35 cellular contexts compared by ENCODE assay signal in the genomic region with DNA sequence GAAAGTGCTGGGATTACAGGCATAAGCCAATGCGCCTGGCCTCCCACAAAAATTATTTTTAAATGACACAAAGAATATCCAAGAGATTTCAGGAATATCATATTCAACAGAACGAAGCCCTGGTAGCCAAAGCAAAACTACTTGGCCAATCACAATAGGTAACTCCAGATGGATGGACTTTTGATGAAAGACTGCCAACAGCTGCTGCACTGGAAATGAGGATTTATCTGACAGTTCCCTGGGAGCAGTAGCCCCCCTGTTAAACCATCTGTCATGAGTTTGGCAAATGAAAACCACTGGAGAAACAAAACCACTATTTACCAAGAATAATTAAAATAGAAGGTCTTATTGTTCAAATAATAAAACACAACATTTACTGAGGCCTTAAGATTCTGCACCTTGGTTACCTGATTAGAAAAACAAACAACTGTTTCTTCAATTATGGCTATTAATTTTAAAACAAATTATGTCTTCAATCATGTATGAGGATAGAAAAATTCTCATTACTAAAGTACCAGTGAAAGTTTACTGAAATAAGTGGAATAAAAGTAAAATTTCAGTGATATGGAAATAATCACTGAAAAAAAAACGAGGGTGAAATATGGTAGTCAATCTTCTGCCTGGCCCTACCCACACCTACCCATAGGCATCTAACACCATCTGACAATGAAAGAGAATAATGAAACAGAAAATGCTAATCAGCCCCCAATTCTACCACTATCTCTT. TPM values are rescaled to one million over a fixed set of nuclear protein-coding genes. Genes with fewer than 3 reads are reported as not detected.
DNase-seq lines count a peak whose midpoint lies in the region; ATAC-seq and TF ChIP-seq lines count a peak whose summit lies in the region.
"Had no signal": no experiment of that assay in that cellular context is flagged by ENCODE, and none has a peak within 500 bp of the region (broad histone marks: within the 10 kb centered on the region; RNA-seq: fewer than 3 reads in every experiment).

No MANE protein-coding gene starts in this region.

- no peaks in the 10 kb centered on the region for H3K27me3 Mint-ChIP-seq in GM23338 (ENCODE audit: insufficient read depth, low read depth, poor library complexity)
- no peaks in the 10 kb centered on the region for H3K27me3 Mint-ChIP-seq in CD8-positive, alpha-beta memory T cell
- H3K27me3 Mint-ChIP-seq: B cell; CD4-positive, alpha-beta memory T cell; naive thymus-derived CD4-positive, alpha-beta T cell had no signal

- H3K9me3 Mint-ChIP-seq in GM23338, result no peaks in the 10 kb centered on the region
- no peaks in the 10 kb centered on the region for H3K9me3 Mint-ChIP-seq in CD8-positive, alpha-beta memory T cell
- H3K9me3 Mint-ChIP-seq: CD4-positive, alpha-beta memory T cell; mesothelial cell of epicardium; naive thymus-derived CD4-positive, alpha-beta T cell; T-helper 1 cell treated with Interleukin-12 subunit alpha and Interleukin-12 subunit beta and Interleukin-4 antibody, amounts not matched to agents 30 μg/mL and 1 μg/mL, for 36 hours had no signal

- H3K4me1 Mint-ChIP-seq in GM23338, result no peaks in the 10 kb centered on the region
- H3K4me1 Mint-ChIP-seq in CD8-positive, alpha-beta memory T cell, result peaks cover 3 to 10% (median 6%) of the 10 kb centered on the region in 3 donors
- H3K4me1 Mint-ChIP-seq: B cell, mesothelial cell of epicardium had no signal

- no peaks in the 10 kb centered on the region for H3F3A ChIP-seq in GM23338 (replicated peaks; ENCODE audit: low read depth)

- peaks cover 35% of the 10 kb centered on the region for H3K36me3 Mint-ChIP-seq in GM23338 (ENCODE audit: low read depth)
- peaks cover 5 to 70% (median 8%) of the 10 kb centered on the region in 3 donors for H3K36me3 Mint-ChIP-seq in CD8-positive, alpha-beta memory T cell

- CTCF ChIA-PET in CD8-positive, alpha-beta memory T cell (lab: Charles Lee), result no interaction called here

- ATAC-seq in GM23338 (no peak), left lobe of liver (peak; percentile 28), GM21390 (IDR thresholded peaks at IDR 0.05; ENCODE audit: unreplicated experiment) (no peak)
- ATAC-seq: activated CD8-positive, alpha-beta T cell treated with anti-CD3 and anti-CD28 coated beads, Interleukin-2, amount 10 ng/mL, durations not matched to agents 7 days and 5 days; foreskin keratinocyte; heart right ventricle; naive thymus-derived CD4-positive, alpha-beta T cell; Right ventricle myocardium inferior; SK-N-SH treated with all-trans-retinoic acid at 6 μM for 48 hours had no signal

- H3K36me3 ChIP-seq in GM23338 (ENCODE audit: insufficient read depth), result peaks cover 14% of the 10 kb centered on the region; the same call in 1 of the 2 replicates
- peaks cover 16% of the 10 kb centered on the region for H3K36me3 ChIP-seq in CD8-positive, alpha-beta memory T cell (ENCODE audit: insufficient read depth, low read length)
- H3K36me3 ChIP-seq: prostate gland had no signal

- no peaks in the 10 kb centered on the region for H3K9me2 ChIP-seq in GM23338 (ENCODE audit: insufficient read depth)

- H3K79me2 ChIP-seq in GM23338 (replicated peaks; ENCODE audit: insufficient read depth), result no peaks in the 10 kb centered on the region; the same call in 1 of the 2 replicates

- no peak overlapping the region for H3K4me3 ChIP-seq in GM23338
- no peak overlapping the region for H3K4me3 ChIP-seq in CD8-positive, alpha-beta memory T cell (ENCODE audit: low read length)
- H3K4me3 ChIP-seq: dorsolateral prefrontal cortex, esophagus squamous epithelium, heart right ventricle, PC-9, prostate gland, right lobe of liver, transverse colon had no signal

- POLR2A ChIA-PET in CD8-positive, alpha-beta memory T cell (lab: Charles Lee), result no interaction called here

- no peak for TF ChIP-seq CTCF in GM23338 (conservative IDR thresholded peaks at IDR 0.05; ENCODE audit: low read depth in 2 of 2)

- no peak overlapping the region for H3K27ac ChIP-seq in GM23338 (ENCODE audit: low read depth)
- no peak overlapping the region for H3K27ac ChIP-seq in CD8-positive, alpha-beta memory T cell (ENCODE audit: low read depth, low read length)
- H3K27ac ChIP-seq: brain microvascular endothelial cell, dorsolateral prefrontal cortex, esophagus squamous epithelium, foreskin keratinocyte, heart right ventricle, KMS-11, neutrophil, PC-9, prostate gland, right lobe of liver, transverse colon had no signal

- DNase-seq in GM23338 (ENCODE audit: low spot score), result no peak
- DNase-seq in NCI-H1694 treated with DMSO at 0.1 percent for 48 hours (lab: John Stamatoyannopoulos, UW), result peak; percentile 94
- peak; percentile 90 for DNase-seq in NCI-H82 (lab: John Stamatoyannopoulos, UW)
- DNase-seq in left lobe of liver (ENCODE audit: low spot score), result no peak
- DNase-seq in CD8-positive, alpha-beta memory T cell, result no peak
- no peak for DNase-seq in stimulated activated CD8-positive, alpha-beta memory T cell treated with anti-CD3 and anti-CD28 coated beads, Interleukin-4, amount 100 ng/mL, for 48 hours
- DNase-seq in NCI-H345 treated with DMSO at 0.1 percent for 48 hours (lab: John Stamatoyannopoulos, UW; ENCODE audit: unreplicated experiment), result no peak
- DNase-seq: ACHN; activated CD4-positive, CD25-positive, alpha-beta regulatory T cell treated with anti-CD3 and anti-CD28 coated beads, Interleukin-2, amount 50 U/mL, for 72 hours; activated CD8-positive, alpha-beta T cell treated with anti-CD3 and anti-CD28 coated beads, Interleukin-2, amount 10 ng/mL, durations not matched to agents 7 days and 5 days; activated naive CD4-positive, alpha-beta T cell treated with anti-CD3 and anti-CD28 coated beads, Interleukin-2, amount 50 U/mL, for 16 hours; amniotic stem cell; brain microvascular endothelial cell; CD4-positive, alpha-beta memory T cell; DMS153; dorsolateral prefrontal cortex; esophagus squamous epithelium; foreskin keratinocyte; HCEC 1CT; heart right ventricle; naive thymus-derived CD4-positive, alpha-beta T cell; NCI-H187; NK-92 treated with Interleukin-12 subunit alpha and Interleukin-12 subunit beta, amount 100 ng/mL, for 24 hours; PC-9; right lobe of liver; transverse colon had no signal

- no peaks in the 10 kb centered on the region for H4K20me1 ChIP-seq in GM23338 (replicated peaks; ENCODE audit: insufficient read depth)

- H3K27me3 ChIP-seq in GM23338 (ENCODE audit: insufficient read depth), result no peaks in the 10 kb centered on the region
- H3K27me3 ChIP-seq in CD8-positive, alpha-beta memory T cell (ENCODE audit: insufficient read depth, low read length, poor library complexity, severe bottlenecking), result no peaks in the 10 kb centered on the region
- H3K27me3 ChIP-seq: brain microvascular endothelial cell, dorsolateral prefrontal cortex, esophagus squamous epithelium, foreskin keratinocyte, heart right ventricle, neutrophil, right lobe of liver, transverse colon had no signal

- H3K9me3 ChIP-seq in CD8-positive, alpha-beta memory T cell (ENCODE audit: low read length), result no peaks in the 10 kb centered on the region
- H3K9me3 ChIP-seq: esophagus squamous epithelium, heart right ventricle, neutrophil, prostate gland, right lobe of liver, transverse colon had no signal

- H3K4me1 ChIP-seq in GM23338 (ENCODE audit: insufficient read depth), result no peaks in the 10 kb centered on the region
- no peaks in the 10 kb centered on the region for H3K4me1 ChIP-seq in CD8-positive, alpha-beta memory T cell (ENCODE audit: insufficient read depth, low read length)
- H3K4me1 ChIP-seq: esophagus squamous epithelium, foreskin keratinocyte, prostate gland, transverse colon had no signal

- H3K27ac Mint-ChIP-seq in GM23338, result peak overlapping the region; percentile 18; the same call in 1 of the 2 replicates
- H3K27ac Mint-ChIP-seq in CD8-positive, alpha-beta memory T cell, result no peak overlapping the region
- H3K27ac Mint-ChIP-seq: activated CD8-positive, alpha-beta T cell treated with anti-CD3 and anti-CD28 coated beads, Interleukin-2, amount 10 ng/mL, durations not matched to agents 7 days and 5 days; B cell; mesothelial cell of epicardium; T-helper 1 cell treated with Interleukin-12 subunit alpha and Interleukin-12 subunit beta and Interleukin-4 antibody, amounts not matched to agents 30 μg/mL and 1 μg/mL, for 36 hours had no signal

- no peak overlapping the region for H3K4me2 ChIP-seq in GM23338
- H3K4me2 ChIP-seq: KMS-11, PC-9 had no signal

- H3K4me3 Mint-ChIP-seq in GM23338, result no peak overlapping the region
- H3K4me3 Mint-ChIP-seq in CD8-positive, alpha-beta memory T cell, result no peak overlapping the region
- H3K4me3 Mint-ChIP-seq: activated CD8-positive, alpha-beta T cell treated with anti-CD3 and anti-CD28 coated beads, Interleukin-2, amount 10 ng/mL, durations not matched to agents 7 days and 5 days; B cell; CD4-positive, alpha-beta memory T cell; mesothelial cell of epicardium; naive thymus-derived CD4-positive, alpha-beta T cell; T-helper 1 cell treated with Interleukin-12 subunit alpha and Interleukin-12 subunit beta and Interleukin-4 antibody, amounts not matched to agents 30 μg/mL and 1 μg/mL, for 36 hours had no signal

- H2AFZ ChIP-seq in GM23338, result no peak overlapping the region
- H2AFZ ChIP-seq: PC-9 had no signal

TF ChIP-seq in GM23338, 12 proteins besides CTCF, POLR2A, EP300 and RAD21 (continues in another document):
- TF ChIP-seq JUNB (IDR thresholded peaks at IDR 0.05; ENCODE audit: unreplicated experiment), result no peak
- no peak for TF ChIP-seq CREB1 (CRISPR knock-in tag; IDR thresholded peaks at IDR 0.05; ENCODE audit: low read depth)

RNA-seq across cellular contexts. Expression of a gene that starts 34.3 kb away (rescaled TPM):
- total RNA-seq in GM23338 (2014; rRNA removed; shearing (Covaris generic)), result 69.8 and 78.4 TPM in 2 replicates
- 154 and 158 TPM in 2 replicates for polyA plus RNA-seq in GM23338 (2016; fragmentation: Nextera tagmentation; extraction: Ambion mirVana)
- 18.2 TPM for total RNA-seq in left lobe of liver
- 100 to 1,000 TPM; 102 to 105 TPM for total RNA-seq in CD8-positive, alpha-beta memory T cell
- 37.2 TPM for polyA plus RNA-seq in CD8-positive, alpha-beta memory T cell

Comparison
In these comparisons a context has a peak if more than half of its experiments do, and no peak if none do; other contexts are left out.
1. DNase-seq: peak in NCI-H1694 treated with DMSO at 0.1 percent for 48 hours (single experiment) and NCI-H82 (single experiment); none in GM23338 (single experiment), left lobe of liver (single experiment), CD8-positive, alpha-beta memory T cell (0 of 5), stimulated activated CD8-positive, alpha-beta memory T cell treated with anti-CD3 and anti-CD28 coated beads, Interleukin-4, amount 100 ng/mL, for 48 hours (single experiment) and NCI-H345 treated with DMSO at 0.1 percent for 48 hours (single experiment).